In genomic region chr5:102114525-102115069, GRCh38 we compare ENCODE assay signal across 26 cellular contexts.
"Had no signal": no experiment of that assay in that cellular context is flagged by ENCODE, and none has a peak within 500 bp of the region (broad histone marks: within the 10 kb centered on the region; RNA-seq: fewer than 3 reads in every experiment).

No MANE protein-coding gene starts in this region.

- H3K4me1 Mint-ChIP-seq: memory B cell; natural killer cell; stimulated activated naive B cell treated with anti-CD40 and anti-IgM and Interleukin-4, amounts not matched to agents 10 μg/mL and 1 μg/mL and 100 μg/mL, for 72 hours had no signal

- H3K27ac ChIP-seq: colonic mucosa, esophagus squamous epithelium, heart right ventricle, ovary, psoas muscle, skin epidermis, spleen, stomach, testis, tibial artery had no signal

- ATAC-seq: heart right ventricle; left lobe of liver; natural killer cell; psoas muscle; right cardiac atrium; stimulated activated naive B cell treated with anti-CD40 and anti-IgM and Interleukin-4, amounts not matched to agents 10 μg/mL and 1 μg/mL and 100 μg/mL, for 72 hours had no signal

- H3K36me3 ChIP-seq: colonic mucosa, esophagus squamous epithelium, heart right ventricle, ovary, spleen, stomach, tibial artery had no signal

- H3K27ac Mint-ChIP-seq: dendritic cell treated with granulocyte-macrophage colony-stimulating factor and Interleukin-4, amounts not matched to agents 40 ng/mL and 50 ng/mL, for 4 days; memory B cell; natural killer cell; stimulated activated naive B cell treated with anti-CD40 and anti-IgM and Interleukin-4, amounts not matched to agents 10 μg/mL and 1 μg/mL and 100 μg/mL, for 72 hours; type B pancreatic cell had no signal

- H3K4me3 ChIP-seq: colonic mucosa, esophagus squamous epithelium, heart right ventricle, lung, ovary, psoas muscle, skin epidermis, spleen, stomach, testis, tibial artery had no signal

- H3K27me3 Mint-ChIP-seq: dendritic cell treated with granulocyte-macrophage colony-stimulating factor and Interleukin-4, amounts not matched to agents 40 ng/mL and 50 ng/mL, for 4 days; memory B cell; stimulated activated naive B cell treated with anti-CD40 and anti-IgM and Interleukin-4, amounts not matched to agents 10 μg/mL and 1 μg/mL and 100 μg/mL, for 72 hours; type B pancreatic cell had no signal

- H3K9me3 ChIP-seq: colonic mucosa, esophagus squamous epithelium, ovary, psoas muscle, stomach, testis, tibial artery had no signal

- H3K36me3 Mint-ChIP-seq: memory B cell; natural killer cell; stimulated activated naive B cell treated with anti-CD40 and anti-IgM and Interleukin-4, amounts not matched to agents 10 μg/mL and 1 μg/mL and 100 μg/mL, for 72 hours; type B pancreatic cell had no signal

- H3K4me1 ChIP-seq: colonic mucosa, esophagus squamous epithelium, heart right ventricle, psoas muscle, spleen, stomach, testis, tibial artery had no signal

- DNase-seq: colonic mucosa; effector memory CD4-positive, alpha-beta T cell; erythroblast; esophagus squamous epithelium; foreskin melanocyte; glutamatergic neuron; heart right ventricle; hippocampal formation; kidney; natural killer cell; occipital lobe; ovary; psoas muscle; right cardiac atrium; spleen; stimulated activated CD4-positive, alpha-beta T cell treated with anti-CD3 and anti-CD28 coated beads, Interleukin-4, amount 100 ng/mL, for 4 hours; stimulated activated naive B cell treated with anti-CD40 and anti-IgM and Interleukin-4, amounts not matched to agents 10 μg/mL and 1 μg/mL and 100 μg/mL, for 72 hours; stomach; testis; tibial artery had no signal

- H3K27me3 ChIP-seq: colonic mucosa, esophagus squamous epithelium, heart right ventricle, ovary, spleen, stomach, testis, tibial artery had no signal

- H3K4me3 Mint-ChIP-seq: dendritic cell treated with granulocyte-macrophage colony-stimulating factor and Interleukin-4, amounts not matched to agents 40 ng/mL and 50 ng/mL, for 4 days; memory B cell; natural killer cell; stimulated activated naive B cell treated with anti-CD40 and anti-IgM and Interleukin-4, amounts not matched to agents 10 μg/mL and 1 μg/mL and 100 μg/mL, for 72 hours; type B pancreatic cell had no signal

- H3K9me3 Mint-ChIP-seq: type B pancreatic cell had no signal
